1 cellular context compared by ENCODE assay signal in genomic region chr5:18792145-18792544, GRCh38.
A peak's percentile ranks its signal among the peaks of the same experiment; 100 is the strongest.
TF ChIP-seq lines count a peak whose summit lies in the region.

No MANE protein-coding gene starts in this region.

TF ChIP-seq in K562, 482 proteins besides CTCF, POLR2A, EP300 and RAD21 (continued from another document and continues in another):
- TF ChIP-seq ZNF407 (IDR thresholded peaks at IDR 0.05; ENCODE audit: low read depth) = no peak
- no peak for TF ChIP-seq DEAF1 (CRISPR knock-in tag; IDR thresholded peaks at IDR 0.05)
- TF ChIP-seq ZNF583 (CRISPR knock-in tag; IDR thresholded peaks at IDR 0.05) = peak; percentile 33; the same call in 1 of the 2 replicates
- TF ChIP-seq ZNF398 (CRISPR knock-in tag; IDR thresholded peaks at IDR 0.05) = peak; percentile 50; the same call in 1 of the 2 replicates
- TF ChIP-seq EGR1 (conservative IDR thresholded peaks at IDR 0.05) = no peak
- no peak for TF ChIP-seq JUND (IDR thresholded peaks at IDR 0.05; ENCODE audit: borderline replicate concordance, low read depth, low read length)
- 0 out of 3 replicates have a peak, but pooled peaks have one; percentile 61 for TF ChIP-seq JUND (tag; IDR thresholded peaks at IDR 0.05; ENCODE audit: borderline replicate concordance, low read depth, low read length)
- TF ChIP-seq NFIC (IDR thresholded peaks at IDR 0.05) = peak; percentile 53; the same call in 1 of the 2 replicates
- no peak for TF ChIP-seq FOXJ3 (CRISPR knock-in tag; IDR thresholded peaks at IDR 0.05)
- peak; percentile 71; the same call in 1 of the 2 replicates for TF ChIP-seq ELF4 (CRISPR knock-in tag; IDR thresholded peaks at IDR 0.05)
- TF ChIP-seq NR2C1 (IDR thresholded peaks at IDR 0.05) = no peak
- peak; percentile 79 for TF ChIP-seq NR2C1 (tag; IDR thresholded peaks at IDR 0.05)
- 0 out of 2 replicates have a peak, but pooled peaks have one; percentile 54 for TF ChIP-seq ZBTB33 (CRISPR knock-in tag; IDR thresholded peaks at IDR 0.05)
- TF ChIP-seq USF1 (CRISPR knock-in tag; IDR thresholded peaks at IDR 0.05) = no peak
- peak; percentile 95 for TF ChIP-seq MAFG (tag; conservative IDR thresholded peaks at IDR 0.05)
- TF ChIP-seq ZNF165 (CRISPR knock-in tag; IDR thresholded peaks at IDR 0.05; ENCODE audit: borderline replicate concordance) = no peak
- no peak for TF ChIP-seq EZH2 (IDR thresholded peaks at IDR 0.05; ENCODE audit: borderline replicate concordance, low read depth, low read length)
- no peak for TF ChIP-seq CHD4 (IDR thresholded peaks at IDR 0.05; ENCODE audit: insufficient read depth, insufficient replicate concordance, low read depth, low read length, poor library complexity, severe bottlenecking)
- no peak for TF ChIP-seq TRIM25 (IDR thresholded peaks at IDR 0.05; ENCODE audit: borderline replicate concordance)
- TF ChIP-seq HINFP (tag; conservative IDR thresholded peaks at IDR 0.05; ENCODE audit: low read depth) = peak; percentile 86
- peak; percentile 55; the same call in 1 of the 2 replicates for TF ChIP-seq SOX6 (IDR thresholded peaks at IDR 0.05)
- no peak for TF ChIP-seq ZNF232 (CRISPR knock-in tag; IDR thresholded peaks at IDR 0.05)
- TF ChIP-seq CXXC5 (CRISPR knock-in tag; IDR thresholded peaks at IDR 0.05) = peak; percentile 76
- TF ChIP-seq HMG20B (CRISPR knock-in tag; IDR thresholded peaks at IDR 0.05) = no peak
- no peak for TF ChIP-seq ZNF512 (tag; IDR thresholded peaks at IDR 0.05)
- TF ChIP-seq ZNF239 (CRISPR knock-in tag; IDR thresholded peaks at IDR 0.05) = no peak
- TF ChIP-seq NCOR1 (IDR thresholded peaks at IDR 0.05) = no peak
- no peak for TF ChIP-seq CGGBP1 (CRISPR knock-in tag; IDR thresholded peaks at IDR 0.05)
- no peak for TF ChIP-seq XRCC4 (IDR thresholded peaks at IDR 0.05; ENCODE audit: extremely low read depth, insufficient read depth, insufficient read length)
- TF ChIP-seq ZBTB34 (CRISPR knock-in tag; IDR thresholded peaks at IDR 0.05) = peak; percentile 28; the same call in 1 of the 2 replicates
- TF ChIP-seq PTBP1 (IDR thresholded peaks at IDR 0.05; ENCODE audit: low read depth, low read length) = no peak
- TF ChIP-seq LEF1 (IDR thresholded peaks at IDR 0.05) = no peak
- no peak for TF ChIP-seq HDAC6 (IDR thresholded peaks at IDR 0.05; ENCODE audit: low read depth, low read length)
- TF ChIP-seq E2F3 (CRISPR knock-in tag; IDR thresholded peaks at IDR 0.05) = no peak
- no peak for TF ChIP-seq ZNF274 (IDR thresholded peaks at IDR 0.05; ENCODE audit: borderline replicate concordance, low read depth, low read length)
- no peak for TF ChIP-seq SAP30 (IDR thresholded peaks at IDR 0.05; ENCODE audit: borderline replicate concordance, insufficient read depth, low read depth, low read length, poor library complexity, severe bottlenecking)
- TF ChIP-seq NFE2 (IDR thresholded peaks at IDR 0.05; ENCODE audit: low read depth) = peak; percentile 36; the same call in 1 of the 2 replicates
